Comparison of ENCODE assay signal across 8 cellular contexts in genomic region chr5:56908942-56909293, GRCh38. TPM values are rescaled to one million over a fixed set of nuclear protein-coding genes. Genes with fewer than 3 reads are reported as not detected.
A peak's percentile ranks its signal among the peaks of the same experiment; 100 is the strongest.
DNase-seq lines count a peak whose midpoint lies in the region; ATAC-seq and TF ChIP-seq lines count a peak whose summit lies in the region.

No MANE protein-coding gene starts in this region.

- no peak for TF ChIP-seq CTCF in SU-DHL-6 (IDR thresholded peaks at IDR 0.05; ENCODE audit: insufficient read depth, low read length, poor library complexity, severe bottlenecking)
- no peak for TF ChIP-seq CTCF in fibroblast of villous mesenchyme (IDR thresholded peaks at IDR 0.05; ENCODE audit: insufficient read depth, low read depth, low read length)
- no peak for TF ChIP-seq CTCF in parathyroid adenoma (IDR thresholded peaks at IDR 0.05)

- H3F3A ChIP-seq in SU-DHL-6 (ENCODE audit: insufficient read depth) = peaks cover 8% of the 10 kb centered on the region; the same call in 1 of the 2 replicates

- DNase-seq in stimulated activated CD4-positive, alpha-beta T cell treated with anti-CD3 and anti-CD28 coated beads, Interleukin-4, amount 100 ng/mL, for 48 hours (ENCODE audit: low read depth in 2 of 2) = peak; percentile 25 to 28
- DNase-seq in stimulated activated CD4-positive, alpha-beta T cell treated with anti-CD3 and anti-CD28 coated beads, Interleukin-1b, Interleukin-23, amount 100 ng/mL, for 48 hours = no peak
- DNase-seq in fibroblast of villous mesenchyme (ENCODE audit: low read depth) = no peak
- DNase-seq in central memory CD4-positive, alpha-beta T cell = no peak

- H3K27me3 ChIP-seq in SU-DHL-6 (ENCODE audit: low read length) (no peaks in the 10 kb centered on the region), parathyroid adenoma (ENCODE audit: control insufficient read depth, insufficient read depth, low read length) (no peaks in the 10 kb centered on the region)

- ATAC-seq in HG03025 (IDR thresholded peaks at IDR 0.05; ENCODE audit: low FRiP score, unreplicated experiment) = peak; percentile 39
- no peak for ATAC-seq in HG02970 (IDR thresholded peaks at IDR 0.05; ENCODE audit: low FRiP score, unreplicated experiment)

- no peaks in the 10 kb centered on the region for H4K20me1 ChIP-seq in SU-DHL-6 (ENCODE audit: low read depth, low read length)

- H3K9ac ChIP-seq in SU-DHL-6 (ENCODE audit: low read length) (peak overlapping the region; percentile 81), parathyroid adenoma (peak overlapping the region; percentile 90)

- H3K4me2 ChIP-seq in SU-DHL-6 (ENCODE audit: low read depth, low read length, poor library complexity, severe bottlenecking) (peak overlapping the region; percentile 80), parathyroid adenoma (ENCODE audit: low read length) (peak overlapping the region; percentile 91)

- H3K9me3 ChIP-seq in SU-DHL-6 (ENCODE audit: insufficient read depth, low read length) (no peaks in the 10 kb centered on the region), parathyroid adenoma (ENCODE audit: control insufficient read depth, low read length) (no peaks in the 10 kb centered on the region)

- peaks cover 4% of the 10 kb centered on the region for H3K4me1 ChIP-seq in parathyroid adenoma

- H2AFZ ChIP-seq in SU-DHL-6 (ENCODE audit: low read depth, low read length, severe bottlenecking) (peak overlapping the region; percentile 91), parathyroid adenoma (peak overlapping the region; percentile 99)

- no peaks in the 10 kb centered on the region for H3K79me2 ChIP-seq in SU-DHL-6 (ENCODE audit: insufficient read depth, low read length)
- H3K79me2 ChIP-seq in parathyroid adenoma = no peaks in the 10 kb centered on the region

- H3K4me3 ChIP-seq in SU-DHL-6 (ENCODE audit: insufficient read depth, low read length, poor library complexity, severe bottlenecking) (peak overlapping the region; percentile 62), fibroblast of villous mesenchyme (ENCODE audit: low read depth, low read length) (peak overlapping the region; percentile 75), parathyroid adenoma (ENCODE audit: low read depth, low read length) (peak overlapping the region; percentile 83)

- H3K36me3 ChIP-seq in SU-DHL-6 (ENCODE audit: low read length) (no peaks in the 10 kb centered on the region), parathyroid adenoma (ENCODE audit: control insufficient read depth, insufficient read depth, low read length) (no peaks in the 10 kb centered on the region)

- H3K27ac ChIP-seq in SU-DHL-6 (ENCODE audit: low read depth, low read length) (peak overlapping the region; percentile 68), parathyroid adenoma (peak overlapping the region; percentile 95)

- no peaks in the 10 kb centered on the region for H3K9me2 ChIP-seq in SU-DHL-6 (replicated peaks; ENCODE audit: insufficient read depth, low read length)

RNA-seq across cellular contexts. Expression of gene SETD9, which starts 0.5 kb away (rescaled TPM):
- total RNA-seq in fibroblast of villous mesenchyme = 7.3 and 9.3 TPM in 2 replicates

RNA-seq across cellular contexts. Expression of gene MIER3, which starts 43.0 kb away (rescaled TPM):
- total RNA-seq in fibroblast of villous mesenchyme = 18.4 and 28.9 TPM in 2 replicates

Comparison
In these comparisons a context has a peak if more than half of its experiments do, and no peak if none do; other contexts are left out.
1. DNase-seq: peak in stimulated activated CD4-positive, alpha-beta T cell treated with anti-CD3 and anti-CD28 coated beads, Interleukin-4, amount 100 ng/mL, for 48 hours (2 of 2); none in stimulated activated CD4-positive, alpha-beta T cell treated with anti-CD3 and anti-CD28 coated beads, Interleukin-1b, Interleukin-23, amount 100 ng/mL, for 48 hours (single experiment), fibroblast of villous mesenchyme (single experiment) and central memory CD4-positive, alpha-beta T cell (single experiment).
2. Peak in every context shown above with its lines, with median percentiles within 50 percentile points of each other: H3K4me3 ChIP-seq.